Comparison of ENCODE assay signal across 15 cellular contexts in genomic region chr4:144556636-144557035, GRCh38.
"Had no signal": no experiment of that assay in that cellular context is flagged by ENCODE, and none has a peak within 500 bp of the region (broad histone marks: within the 10 kb centered on the region; RNA-seq: fewer than 3 reads in every experiment).

No MANE protein-coding gene starts in this region.

- H3K4me2 ChIP-seq: neural progenitor cell had no signal

- DNase-seq: activated CD4-positive, alpha-beta T cell treated with anti-CD3 and anti-CD28 coated beads, Interleukin-2, amount 10 ng/mL, durations not matched to agents 7 days and 5 days; activated CD4-positive, CD25-positive, alpha-beta regulatory T cell; activated CD8-positive, alpha-beta memory T cell treated with anti-CD3 and anti-CD28 coated beads for 24 hours; activated gamma-delta T cell treated with Interleukin-2 at 50 U/mL for 16 hours; amniotic stem cell; colonic mucosa; glutamatergic neuron; kidney; left lung; naive B cell; ovary; stimulated activated CD4-positive, alpha-beta T cell treated with anti-CD3 and anti-CD28 coated beads, Interleukin-12 subunit alpha, Interleukin-12 subunit beta, amount 100 ng/mL, for 4 hours; stimulated activated CD4-positive, alpha-beta T cell treated with anti-CD3 and anti-CD28 coated beads, Interleukin-2, amount 100 ng/mL, for 24 hours; trophoblast cell had no signal

- H3K4me3 ChIP-seq: colonic mucosa, left lung, neural progenitor cell, ovary had no signal

- ATAC-seq: left lung had no signal

- H2AFZ ChIP-seq: neural progenitor cell had no signal

- H3K4me1 ChIP-seq: colonic mucosa, left lung, neural progenitor cell had no signal

- H3K9me3 ChIP-seq: colonic mucosa, left lung, ovary had no signal

- H3K36me3 ChIP-seq: colonic mucosa, left lung, neural progenitor cell, ovary had no signal

- H3K9ac ChIP-seq: neural progenitor cell had no signal

- H3K27me3 ChIP-seq: colonic mucosa, left lung, neural progenitor cell, ovary had no signal
